Comparison of ENCODE assay signal across 10 cellular contexts in the genomic region with DNA sequence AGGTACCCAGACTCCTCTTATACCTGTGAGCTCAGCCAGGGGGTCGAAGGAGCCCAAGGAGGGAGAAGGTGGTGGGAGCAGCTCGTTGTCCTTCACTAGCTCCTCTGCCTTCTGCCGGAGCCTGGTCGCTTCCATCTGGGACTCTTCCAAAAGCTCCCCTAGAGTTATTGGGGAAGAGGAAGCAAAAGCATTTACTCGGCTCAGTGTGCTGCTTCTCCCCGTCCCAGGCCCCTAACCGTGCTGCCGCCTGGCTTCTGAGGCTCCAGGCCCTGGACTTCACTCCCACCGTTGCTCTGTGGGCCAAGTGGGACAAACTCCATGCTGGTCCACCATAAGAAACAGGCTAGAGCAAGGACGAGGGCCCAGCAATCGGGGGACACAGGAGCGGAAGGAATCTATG. TPM values are rescaled to one million over a fixed set of nuclear protein-coding genes. Genes with fewer than 3 reads are reported as not detected.
DNase-seq lines count a peak whose midpoint lies in the region; ATAC-seq and TF ChIP-seq lines count a peak whose summit lies in the region.
"Had no signal": no experiment of that assay in that cellular context is flagged by ENCODE, and none has a peak within 500 bp of the region (broad histone marks: within the 10 kb centered on the region; RNA-seq: fewer than 3 reads in every experiment).

No MANE protein-coding gene starts in this region.

- peaks cover 100% of the 10 kb centered on the region for H3K4me1 Mint-ChIP-seq in activated T-cell treated with anti-CD3 and anti-CD28 coated beads, Interleukin-2, amount 50 U/mL, for 24 hours (ENCODE audit: low read depth)
- H3K4me1 Mint-ChIP-seq in MCF 10A (ENCODE audit: insufficient read depth, unreplicated experiment) (peaks cover 35% of the 10 kb centered on the region), type B pancreatic cell (ENCODE audit: unreplicated experiment) (peaks cover 10% of the 10 kb centered on the region)

- no peak overlapping the region for H3K4me3 Mint-ChIP-seq in activated T-cell treated with anti-CD3 and anti-CD28 coated beads, Interleukin-2, amount 50 U/mL, for 24 hours
- H3K4me3 Mint-ChIP-seq in MCF 10A (ENCODE audit: unreplicated experiment) (no peak overlapping the region), type B pancreatic cell (no peak overlapping the region)

- H3K9me3 ChIP-seq in mucosa of rectum (ENCODE audit: control insufficient read depth in 2 of 2, low read length in 2 of 2): no peaks in the 10 kb centered on the region

- intact Hi-C loops in MCF 10A (cut with micrococcal nuclease): no loop called here

- H3K36me3 ChIP-seq in mucosa of rectum (ENCODE audit: control insufficient read depth in 2 of 2, insufficient read depth in 2 of 2, low read length in 2 of 2): peaks cover 50 to 71% of the 10 kb centered on the region in 2 donors

- H3K4me1 ChIP-seq in mucosa of rectum (ENCODE audit: control insufficient read depth in 2 of 2, insufficient read depth in 2 of 2, low read length in 2 of 2): peaks cover 31 to 37% of the 10 kb centered on the region in 2 donors

- H3K27me3 ChIP-seq in mucosa of rectum (ENCODE audit: control insufficient read depth in 2 of 2, insufficient read depth in 2 of 2, low read length in 2 of 2): no peaks in the 10 kb centered on the region

- CTCF ChIA-PET in MCF 10A (lab: Yijun Ruan, JAX) (interaction anchor here (0.8 to 40.7 kb wide), 5 partner anchors 12 to 55 kb away, joined by 3 to 1587 read pairs (median 5); a partner anchor contains a TSS), GM10248 (lab: Yijun Ruan, JAX) (interaction anchor here (1.4 to 6.7 kb wide), 8 partner anchors 9 to 101 kb away, joined by 3 to 67 read pairs (median 4); no protein-coding TSS in a partner anchor)

- H3K27me3 Mint-ChIP-seq in activated T-cell treated with anti-CD3 and anti-CD28 coated beads, Interleukin-2, amount 50 U/mL, for 24 hours: no peaks in the 10 kb centered on the region
- H3K27me3 Mint-ChIP-seq in MCF 10A (ENCODE audit: insufficient read depth, unreplicated experiment) (no peaks in the 10 kb centered on the region), type B pancreatic cell (no peaks in the 10 kb centered on the region)
- H3K27me3 Mint-ChIP-seq: naive B cell had no signal

- ATAC-seq in GM18517 (IDR thresholded peaks at IDR 0.05; ENCODE audit: unreplicated experiment): no peak

- DNase-seq in activated T-cell treated with anti-CD3 and anti-CD28 coated beads, Interleukin-2, amount 50 U/mL, for 24 hours: no peak
- DNase-seq in activated T-cell treated with anti-CD3 and anti-CD28 coated beads, Interleukin-2, amount 50 U/mL, for 1 hour: no peak
- DNase-seq in MCF 10A (ENCODE audit: unreplicated experiment) (no peak), type B pancreatic cell (ENCODE audit: extremely low spot score, unreplicated experiment) (no peak), GM10248 (ENCODE audit: extremely low spot score) (no peak), NCI-H2196 treated with DMSO at 0.1 percent for 48 hours (lab: John Stamatoyannopoulos, UW; ENCODE audit: unreplicated experiment) (no peak)
- DNase-seq: activated CD8-positive, alpha-beta memory T cell treated with anti-CD3 and anti-CD28 coated beads, Interleukin-2, amount 50 U/mL, for 48 hours; naive B cell had no signal

- BruUV-seq in MCF 10A (replicated peaks; lab: Mats Ljungman, UMichigan): no TSS peak

- peaks cover 99% of the 10 kb centered on the region for H3K36me3 Mint-ChIP-seq in activated T-cell treated with anti-CD3 and anti-CD28 coated beads, Interleukin-2, amount 50 U/mL, for 24 hours (ENCODE audit: low read depth)
- H3K36me3 Mint-ChIP-seq in MCF 10A (ENCODE audit: insufficient read depth, unreplicated experiment): peaks cover 75% of the 10 kb centered on the region
- peaks cover 14% of the 10 kb centered on the region for H3K36me3 Mint-ChIP-seq in type B pancreatic cell

- no peaks in the 10 kb centered on the region for H3K9me3 Mint-ChIP-seq in activated T-cell treated with anti-CD3 and anti-CD28 coated beads, Interleukin-2, amount 50 U/mL, for 24 hours
- H3K9me3 Mint-ChIP-seq in MCF 10A (ENCODE audit: unreplicated experiment): no peaks in the 10 kb centered on the region
- H3K9me3 Mint-ChIP-seq in type B pancreatic cell: no peaks in the 10 kb centered on the region
- H3K9me3 Mint-ChIP-seq: naive B cell had no signal

- TF ChIP-seq CTCF in MCF 10A (IDR thresholded peaks at IDR 0.05; ENCODE audit: unreplicated experiment) (no peak), type B pancreatic cell (conservative IDR thresholded peaks at IDR 0.05) (no peak), GM10248 (IDR thresholded peaks at IDR 0.05; ENCODE audit: control extremely low read depth, extremely low read depth, low read depth, missing control alignments) (no peak)

- POLR2A ChIA-PET in MCF 10A (lab: Yijun Ruan, JAX) (interaction anchor here (0.6 to 1.3 kb wide), 3 partner anchors 18 to 678 kb away, joined by 3 to 4 read pairs (median 3); no protein-coding TSS in a partner anchor), GM10248 (lab: Yijun Ruan, JAX) (interaction anchor here (1.2 kb wide), 1 partner anchor 94 kb away, joined by 3 read pairs; a partner anchor contains a TSS)

- H3K27ac ChIP-seq in mucosa of rectum (ENCODE audit: low read depth in 2 of 2, low read length in 2 of 2): peak overlapping the region; percentile 7 to 12

- H3K4me3 ChIP-seq in mucosa of rectum (ENCODE audit: low read length in 2 of 2): no peak overlapping the region

- no peak overlapping the region for H3K9ac ChIP-seq in mucosa of rectum (ENCODE audit: low read depth in 1 of 2, low read length in 2 of 2)

- H3K27ac Mint-ChIP-seq in activated T-cell treated with anti-CD3 and anti-CD28 coated beads, Interleukin-2, amount 50 U/mL, for 24 hours: peak overlapping the region; percentile 92
- H3K27ac Mint-ChIP-seq in MCF 10A (ENCODE audit: low read depth, unreplicated experiment) (peak overlapping the region; percentile 69), type B pancreatic cell (peak overlapping the region; percentile 53)

RNA-seq across cellular contexts. Expression of a gene that starts 17.2 kb away (rescaled TPM):
- total RNA-seq in MCF 10A (2022): 246 and 342 TPM in 2 replicates
- 63.6 and 89.2 TPM in 2 replicates for total RNA-seq in type B pancreatic cell (ENCODE audit: low replicate concordance)

RNA-seq across cellular contexts. Expression of a gene that starts 43.2 kb away (rescaled TPM):
- not detected in 2 replicates for total RNA-seq in MCF 10A (2022)
- 18.4 and 19.7 TPM in 2 replicates for total RNA-seq in type B pancreatic cell (ENCODE audit: low replicate concordance)

Comparison
In these comparisons a context has a peak if more than half of its experiments do, and no peak if none do; other contexts are left out.
1. RNA of a gene that starts 43.2 kb away (total RNA-seq): 18.4 to 19.7 TPM in type B pancreatic cell; not detected in MCF 10A; every median in the first group is over 10 times any median in the second.
2. Peak in every context shown above with its lines, with median percentiles within 50 percentile points of each other: H3K27ac Mint-ChIP-seq.